In the genomic region with DNA sequence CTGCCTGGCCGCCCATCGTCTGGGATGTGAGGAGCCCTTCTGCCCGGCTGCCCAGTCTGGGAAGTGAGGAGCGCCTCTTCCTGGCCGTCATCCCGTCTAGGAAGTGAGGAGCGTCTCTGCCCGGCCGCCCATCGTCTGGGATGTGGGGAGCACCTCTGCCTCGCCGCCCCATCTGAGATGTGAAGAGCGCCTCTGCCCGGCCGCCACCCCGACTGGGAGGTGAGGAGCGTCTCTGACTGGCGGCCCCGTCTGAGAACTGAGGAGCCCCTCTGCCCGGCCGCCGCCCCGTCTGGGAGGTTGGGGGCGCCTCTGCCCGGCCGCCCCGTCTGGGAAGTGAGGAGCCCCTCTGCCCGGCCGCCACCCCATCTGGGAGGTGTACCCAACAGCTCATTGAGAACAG, we compare ENCODE assay signal across 1 cellular context.
DNase-seq lines count a peak whose midpoint lies in the region.

No MANE protein-coding gene starts in this region.

- DNase-seq in activated gamma-delta T cell (lab: John Stamatoyannopoulos, UW), result peak; percentile 7
